9 cellular contexts compared by ENCODE assay signal in genomic region chr4:112633477-112634235, GRCh38. TPM values are rescaled to one million over a fixed set of nuclear protein-coding genes. Genes with fewer than 3 reads are reported as not detected.
DNase-seq lines count a peak whose midpoint lies in the region; ATAC-seq and TF ChIP-seq lines count a peak whose summit lies in the region.
"Had no signal": no experiment of that assay in that cellular context is flagged by ENCODE, and none has a peak within 500 bp of the region (broad histone marks: within the 10 kb centered on the region; RNA-seq: fewer than 3 reads in every experiment).

No MANE protein-coding gene starts in this region.

- H3K36me3 ChIP-seq in upper lobe of right lung: no peaks in the 10 kb centered on the region

- no peaks in the 10 kb centered on the region for H3K27me3 ChIP-seq in upper lobe of right lung

- ATAC-seq in SK-N-SH treated with all-trans-retinoic acid at 6 μM for 48 hours: peak; percentile 38
- no peak for ATAC-seq in upper lobe of right lung
- ATAC-seq in GM21576 (IDR thresholded peaks at IDR 0.05; ENCODE audit: unreplicated experiment): no peak

- H3K9me3 ChIP-seq in upper lobe of right lung: no peaks in the 10 kb centered on the region
- H3K9me3 ChIP-seq: Caco-2 had no signal

- H3K27ac ChIP-seq in upper lobe of right lung: no peak overlapping the region

- TF ChIP-seq CTCF in upper lobe of right lung (IDR thresholded peaks at IDR 0.05): peak; percentile 47

- in situ Hi-C loops in KBM-7 (cut with MboI; ENCODE audit: low pct_unique_long_range_greater_than_20kb, low sequenced_read_pairs): loop anchor here (25.0 kb wide), 1 partner anchor 304 kb away; no protein-coding TSS in a partner anchor

- DNase-seq in NCI-H2029 treated with DMSO at 0.1 percent for 48 hours (lab: John Stamatoyannopoulos, UW): peak; percentile 13
- no peak for DNase-seq in NCI-H2029 (lab: John Stamatoyannopoulos, UW)
- DNase-seq in KBM-7: peak; percentile 74
- DNase-seq in globus pallidus (ENCODE audit: low spot score): peak; percentile 47
- DNase-seq in upper lobe of right lung: no peak
- DNase-seq in T1000 (lab: John Stamatoyannopoulos, UW): no peak

- peaks cover 16% of the 10 kb centered on the region for H3K4me1 ChIP-seq in upper lobe of right lung

- no peak overlapping the region for H3K4me3 ChIP-seq in upper lobe of right lung

- intact Hi-C loops in upper lobe of right lung (cut with DNase I): no loop called here

TF ChIP-seq in SK-N-SH treated with all-trans-retinoic acid at 6 μM for 48 hours, 23 proteins besides CTCF, POLR2A, EP300 and RAD21:
- TF ChIP-seq ESRRG (CRISPR knock-in tag; IDR thresholded peaks at IDR 0.05) (no peak), ZC3H10 (CRISPR knock-in tag; IDR thresholded peaks at IDR 0.05) (no peak), SNAI2 (CRISPR knock-in tag; IDR thresholded peaks at IDR 0.05) (no peak), RARB (CRISPR knock-in tag; IDR thresholded peaks at IDR 0.05) (no peak), OSR1 (CRISPR knock-in tag; IDR thresholded peaks at IDR 0.05) (no peak), ZFP3 (CRISPR knock-in tag; IDR thresholded peaks at IDR 0.05) (no peak), TCF4 (CRISPR knock-in tag; IDR thresholded peaks at IDR 0.05; ENCODE audit: borderline replicate concordance) (no peak), ARNTL (CRISPR knock-in tag; IDR thresholded peaks at IDR 0.05; ENCODE audit: borderline replicate concordance, low read depth) (no peak), ZFP30 (CRISPR knock-in tag; IDR thresholded peaks at IDR 0.05) (no peak)

RNA-seq across cellular contexts. Expression of gene ZGRF1, which starts 3.1 kb away (rescaled TPM):
- 3.4 TPM for total RNA-seq in upper lobe of right lung

RNA-seq across cellular contexts. Expression of gene LARP7, which starts 3.3 kb away (rescaled TPM):
- total RNA-seq in upper lobe of right lung: 35.2 TPM

Comparison
In these comparisons a context has a peak if more than half of its experiments do, and no peak if none do; other contexts are left out.
1. DNase-seq: peak in NCI-H2029 treated with DMSO at 0.1 percent for 48 hours (single experiment), KBM-7 (single experiment) and globus pallidus (single experiment); none in NCI-H2029 (single experiment), upper lobe of right lung (single experiment) and T1000 (single experiment).